10 cellular contexts compared by ENCODE assay signal in the genomic region with DNA sequence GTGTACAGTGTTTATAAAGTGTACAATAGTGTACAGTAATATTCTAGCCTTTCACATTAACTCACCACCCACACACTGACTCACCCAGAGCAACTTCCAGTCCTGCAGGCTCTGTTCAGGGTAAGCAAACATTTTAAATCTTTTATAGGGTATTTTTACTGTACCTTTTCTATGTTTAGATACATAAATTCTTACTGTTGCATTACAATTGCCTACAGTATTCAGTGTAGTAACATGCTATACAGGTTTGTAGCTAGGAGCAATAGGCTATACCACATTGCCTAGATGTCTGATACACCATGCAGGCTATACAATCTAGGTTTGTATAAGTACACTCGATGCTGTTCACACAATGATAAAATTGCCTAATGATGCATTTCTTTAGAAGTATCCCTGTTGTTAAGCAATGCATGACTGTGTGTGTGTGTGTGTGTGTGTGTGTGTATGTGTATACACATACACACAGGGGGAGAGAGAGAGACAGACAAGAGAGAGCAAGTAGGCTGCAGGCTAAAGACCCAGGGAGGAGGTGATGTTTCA.
DNase-seq lines count a peak whose midpoint lies in the region; ATAC-seq and TF ChIP-seq lines count a peak whose summit lies in the region.
"Had no signal": no experiment of that assay in that cellular context is flagged by ENCODE, and none has a peak within 500 bp of the region (broad histone marks: within the 10 kb centered on the region; RNA-seq: fewer than 3 reads in every experiment).

No MANE protein-coding gene starts in this region.

- no peaks in the 10 kb centered on the region for H3K4me1 Mint-ChIP-seq in H9

- no peak for TF ChIP-seq CTCF in astrocyte of the spinal cord (IDR thresholded peaks at IDR 0.05; ENCODE audit: low read depth, low read length)
- TF ChIP-seq CTCF in H9 (conservative IDR thresholded peaks at IDR 0.05) = no peak

- H3K27me3 ChIP-seq in mesenchymal stem cell (ENCODE audit: control insufficient read depth in 1 of 2, insufficient read depth in 1 of 2, low read length in 2 of 2) = peaks cover 0 to 12% of the 10 kb centered on the region in 2 experiments
- no peaks in the 10 kb centered on the region for H3K27me3 ChIP-seq in H9 (ENCODE audit: insufficient read depth, low read length)
- H3K27me3 ChIP-seq: neutrophil, Peyer's patch had no signal

- H3K18ac ChIP-seq in mesenchymal stem cell (ENCODE audit: low read depth in 1 of 2, low read length in 2 of 2) (no peak overlapping the region), H9 (ENCODE audit: insufficient read length, low read depth, low read length) (no peak overlapping the region)

- H3K79me2 ChIP-seq in H9 (ENCODE audit: insufficient read depth, low read length) = no peaks in the 10 kb centered on the region

- H2BK5ac ChIP-seq in mesenchymal stem cell (ENCODE audit: low read depth, low read length, poor library complexity, severe bottlenecking) = no peak overlapping the region
- no peak overlapping the region for H2BK5ac ChIP-seq in H9 (ENCODE audit: insufficient read length, low read length)

- ATAC-seq in GM19324 (IDR thresholded peaks at IDR 0.05; ENCODE audit: low FRiP score, unreplicated experiment) = no peak
- ATAC-seq: gastroesophageal sphincter had no signal

- no peaks in the 10 kb centered on the region for H3K36me3 ChIP-seq in mesenchymal stem cell (ENCODE audit: control insufficient read depth in 1 of 2, insufficient read depth in 2 of 2, low read depth in 1 of 2, low read length in 2 of 2)
- H3K36me3 ChIP-seq: gastroesophageal sphincter, neutrophil, Peyer's patch had no signal

- H3K23ac ChIP-seq in mesenchymal stem cell (ENCODE audit: low read length in 2 of 2) (no peak overlapping the region), H9 (ENCODE audit: insufficient read length, low read depth, low read length) (no peak overlapping the region)

- no peaks in the 10 kb centered on the region for H3K9me3 Mint-ChIP-seq in H9

- no peak overlapping the region for H3K4me2 ChIP-seq in mesenchymal stem cell (ENCODE audit: low read length, poor library complexity, severe bottlenecking)
- H3K4me2 ChIP-seq in H9 (ENCODE audit: insufficient read depth, insufficient read length, low read length) = no peak overlapping the region

- H3K14ac ChIP-seq in mesenchymal stem cell (ENCODE audit: low read length in 2 of 2) (no peak overlapping the region), H9 (ENCODE audit: insufficient read depth, low read length) (no peak overlapping the region)

- H4K8ac ChIP-seq in mesenchymal stem cell (ENCODE audit: low read length) (no peak overlapping the region), H9 (replicated peaks; ENCODE audit: insufficient read length, low read depth, low read length) (no peak overlapping the region)

- H3K27ac Mint-ChIP-seq in H9 = no peak overlapping the region; a peak in 1 of 7 replicates

- DNase-seq in CD1c-positive myeloid dendritic cell (ENCODE audit: extremely low spot score) = peak; percentile 5
- DNase-seq in HT-29 (ENCODE audit: low spot score) = peak; percentile 58
- peak; percentile 25 for DNase-seq in astrocyte of the spinal cord (ENCODE audit: low read depth, low spot score)
- peak; percentile 36 for DNase-seq in mesenchymal stem cell
- DNase-seq in H9 = no peak
- no peak for DNase-seq in nucleus accumbens (lab: John Stamatoyannopoulos, UW)
- DNase-seq: Peyer's patch had no signal

- peaks cover 15% of the 10 kb centered on the region for H3K27me3 Mint-ChIP-seq in H9 (ENCODE audit: low read depth)

- H2AFZ ChIP-seq in mesenchymal stem cell (ENCODE audit: low read depth, low read length) (no peak overlapping the region), H9 (ENCODE audit: low read length) (no peak overlapping the region)

- H2BK12ac ChIP-seq in mesenchymal stem cell (ENCODE audit: low read length in 2 of 2) (no peak overlapping the region), H9 (ENCODE audit: insufficient read length, low read depth, low read length) (no peak overlapping the region)

- H3T11ph ChIP-seq in H9 (ENCODE audit: low read length) = no peak overlapping the region

- H3K56ac ChIP-seq in H9 (ENCODE audit: insufficient read length, low read depth, low read length) = no peak overlapping the region

- WGBS in mesenchymal stem cell = 91% methylated on average over 1 of the region's 1 CpG
- WGBS in H9 (ENCODE audit: extremely low coverage, insufficient read length, low lambda C conversion rate) = no CpG with 5 or more reads among the region's 1 CpG

- no peak overlapping the region for H4K5ac ChIP-seq in H9 (ENCODE audit: insufficient read length, low read depth, low read length)

- H4K91ac ChIP-seq in mesenchymal stem cell (ENCODE audit: low read length) (no peak overlapping the region), H9 (ENCODE audit: insufficient read length, low read depth, low read length) (no peak overlapping the region)

- H3K4me1 ChIP-seq in mesenchymal stem cell (ENCODE audit: control insufficient read depth, insufficient read depth, low read depth, low read length) (peaks cover 13% of the 10 kb centered on the region), H9 (ENCODE audit: insufficient read depth, low read length) (no peaks in the 10 kb centered on the region)
- H3K4me1 ChIP-seq: gastroesophageal sphincter had no signal

- H2AK5ac ChIP-seq in mesenchymal stem cell (ENCODE audit: low read length, severe bottlenecking) = no peak overlapping the region
- H2AK5ac ChIP-seq in H9 (ENCODE audit: insufficient read length, low read length) = no peak overlapping the region

- H2BK120ac ChIP-seq in mesenchymal stem cell (ENCODE audit: low read depth, low read length) (no peak overlapping the region), H9 (ENCODE audit: low read depth, low read length, poor library complexity, severe bottlenecking) (no peak overlapping the region)

- H3K79me1 ChIP-seq in mesenchymal stem cell (replicated peaks; ENCODE audit: low read length, poor library complexity, severe bottlenecking) (no peaks in the 10 kb centered on the region), H9 (ENCODE audit: insufficient read depth, low read depth, low read length, poor library complexity, severe bottlenecking) (no peaks in the 10 kb centered on the region)

- H3K23me2 ChIP-seq in H9 (ENCODE audit: insufficient read length, low read depth, low read length, poor library complexity, severe bottlenecking) = no peaks in the 10 kb centered on the region

- no peak overlapping the region for H3K4ac ChIP-seq in mesenchymal stem cell (ENCODE audit: low read depth in 1 of 2, low read length in 2 of 2)
- H3K4ac ChIP-seq in H9 (ENCODE audit: low read depth, low read length) = no peak overlapping the region

- H3K9me3 ChIP-seq in mesenchymal stem cell (ENCODE audit: control insufficient read depth, low read length) (no peaks in the 10 kb centered on the region), H9 (ENCODE audit: control insufficient read depth, low read depth, low read length) (no peaks in the 10 kb centered on the region)
- H3K9me3 ChIP-seq: gastroesophageal sphincter, neutrophil, Peyer's patch had no signal

- H4K20me1 ChIP-seq in H9 (ENCODE audit: control insufficient read depth, insufficient read depth, insufficient read length) = no peaks in the 10 kb centered on the region

- no peak overlapping the region for H3K4me3 Mint-ChIP-seq in H9

- H3K27ac ChIP-seq in mesenchymal stem cell (ENCODE audit: low read length, poor library complexity, severe bottlenecking) (no peak overlapping the region), H9 (ENCODE audit: insufficient read length, low read depth, low read length) (no peak overlapping the region)
- H3K27ac ChIP-seq: gastroesophageal sphincter, neutrophil, Peyer's patch had no signal

- no peak overlapping the region for H2BK15ac ChIP-seq in mesenchymal stem cell (ENCODE audit: low read depth, poor library complexity, severe bottlenecking)
- no peak overlapping the region for H2BK15ac ChIP-seq in H9 (ENCODE audit: low read depth, low read length)

- no peaks in the 10 kb centered on the region for H3K36me3 Mint-ChIP-seq in H9 (ENCODE audit: insufficient read depth in 1 of 3, low read depth in 3 of 3)

- H3K9ac ChIP-seq in mesenchymal stem cell (ENCODE audit: low read length) (no peak overlapping the region), H9 (ENCODE audit: extremely low read depth, insufficient read length, low read length) (no peak overlapping the region)

- no peak overlapping the region for H2BK20ac ChIP-seq in H9 (ENCODE audit: low read depth, low read length, poor library complexity, severe bottlenecking)

- in situ Hi-C loops in astrocyte of the spinal cord (cut with HindIII; ENCODE audit: low sequenced_read_pairs) = loop anchor here (25.0 kb wide), 1 partner anchor 195 kb away; no protein-coding TSS in a partner anchor

- no peak overlapping the region for H3K4me3 ChIP-seq in astrocyte of the spinal cord (ENCODE audit: low read depth, low read length)
- no peak overlapping the region for H3K4me3 ChIP-seq in mesenchymal stem cell (ENCODE audit: insufficient read depth in 1 of 2, low read depth in 1 of 2, low read length in 2 of 2)
- H3K4me3 ChIP-seq: gastroesophageal sphincter, Peyer's patch had no signal

Comparison
In these comparisons a context has a peak if more than half of its experiments do, and no peak if none do; other contexts are left out.
1. DNase-seq: peak in CD1c-positive myeloid dendritic cell (single experiment), HT-29 (single experiment), astrocyte of the spinal cord (single experiment) and mesenchymal stem cell (single experiment); none in H9 (single experiment) and nucleus accumbens (0 of 56).